27 cellular contexts compared by ENCODE assay signal in the genomic region with DNA sequence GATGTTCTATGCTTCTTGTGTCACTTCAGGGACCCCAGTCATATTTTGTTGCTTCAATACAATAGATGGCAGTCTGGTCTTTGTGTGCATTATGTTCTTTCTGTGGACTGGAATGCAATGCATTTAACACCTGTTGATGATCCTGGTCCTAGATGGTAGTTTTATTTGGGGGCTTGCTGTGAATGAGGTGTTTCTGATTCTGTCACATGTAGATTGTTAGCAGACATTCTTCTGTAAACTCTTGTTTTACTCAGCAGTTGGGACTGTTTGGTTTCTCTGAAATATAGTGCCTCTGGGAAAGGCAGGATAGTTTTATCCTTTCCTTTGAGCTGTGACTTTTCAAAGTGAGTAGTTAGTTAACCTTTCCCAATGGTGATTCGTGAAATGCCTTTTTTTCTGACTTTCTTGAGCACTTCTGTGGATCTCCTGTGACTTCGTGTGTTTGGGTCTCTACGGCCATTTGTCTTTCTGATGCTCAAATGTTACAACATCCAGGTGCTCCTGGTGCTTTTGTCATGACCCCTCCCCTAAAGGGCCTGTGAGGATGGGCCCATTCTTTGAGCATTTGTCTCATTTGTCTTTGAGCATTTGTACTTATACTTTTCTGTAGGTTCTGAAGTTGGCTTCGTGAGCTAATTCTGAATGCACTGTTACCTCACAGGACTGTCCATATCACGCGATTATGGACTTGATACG.
"Had no signal": no experiment of that assay in that cellular context is flagged by ENCODE, and none has a peak within 500 bp of the region (broad histone marks: within the 10 kb centered on the region; RNA-seq: fewer than 3 reads in every experiment).

No MANE protein-coding gene starts in this region.

- DNase-seq: activated CD4-positive, alpha-beta memory T cell treated with anti-CD3 and anti-CD28 coated beads, Interleukin-2, amount 10 ng/mL, durations not matched to agents 7 days and 5 days; activated CD4-positive, alpha-beta T cell treated with anti-CD3 and anti-CD28 coated beads, Interleukin-2, amount 10 ng/mL, durations not matched to agents 7 days and 5 days; activated CD8-positive, alpha-beta memory T cell treated with anti-CD3 and anti-CD28 coated beads, Interleukin-2, amount 50 U/mL, for 48 hours; activated T-cell treated with anti-CD3 and anti-CD28 coated beads, Interleukin-2, amount 50 U/mL, for 24 hours; adrenal gland; aorta; body of pancreas; colonic mucosa; gastrocnemius medialis; glutamatergic neuron; islet precursor cell; left colon; mammary epithelial cell; naive B cell; occipital lobe; psoas muscle; stimulated activated CD4-positive, alpha-beta T cell treated with anti-CD3 and anti-CD28 coated beads, Interleukin-15, amount 100 ng/mL, for 24 hours; stimulated activated CD4-positive, alpha-beta T cell treated with anti-CD3 and anti-CD28 coated beads, Interleukin-2, amount 100 ng/mL, for 24 hours; stimulated activated naive CD4-positive, alpha-beta T cell; T-helper 1 cell had no signal

- H3K9ac ChIP-seq: parathyroid adenoma had no signal

- H3K36me3 ChIP-seq: adrenal gland, gastrocnemius medialis, vagina had no signal

- ATAC-seq: activated CD4-positive, CD25-positive, alpha-beta regulatory T cell treated with anti-CD3 and anti-CD28 coated beads, Interleukin-2, amount 50 U/mL, for 24 hours; body of pancreas; gastrocnemius medialis; left colon; psoas muscle had no signal

- H3K9me3 ChIP-seq: adrenal gland, body of pancreas, colonic mucosa, gastrocnemius medialis, psoas muscle, vagina had no signal

- H3K4me3 Mint-ChIP-seq: activated CD4-positive, alpha-beta memory T cell treated with anti-CD3 and anti-CD28 coated beads, Interleukin-2, amount 10 ng/mL, durations not matched to agents 7 days and 5 days; activated CD4-positive, alpha-beta T cell treated with anti-CD3 and anti-CD28 coated beads, Interleukin-2, amount 10 ng/mL, durations not matched to agents 7 days and 5 days; activated naive CD4-positive, alpha-beta T cell treated with anti-CD3 and anti-CD28 coated beads, Interleukin-2, amount 50 U/mL, for 24 hours; activated T-cell treated with anti-CD3 and anti-CD28 coated beads, Interleukin-2, amount 50 U/mL, for 24 hours; mesothelial cell of epicardium; naive B cell; neural crest cell; type B pancreatic cell had no signal

- H3K27me3 Mint-ChIP-seq: activated CD4-positive, alpha-beta memory T cell treated with anti-CD3 and anti-CD28 coated beads, Interleukin-2, amount 10 ng/mL, durations not matched to agents 7 days and 5 days; activated CD4-positive, alpha-beta T cell treated with anti-CD3 and anti-CD28 coated beads, Interleukin-2, amount 10 ng/mL, durations not matched to agents 7 days and 5 days; activated naive CD4-positive, alpha-beta T cell treated with anti-CD3 and anti-CD28 coated beads, Interleukin-2, amount 50 U/mL, for 24 hours; activated T-cell treated with anti-CD3 and anti-CD28 coated beads, Interleukin-2, amount 50 U/mL, for 24 hours; naive B cell; type B pancreatic cell had no signal

- H3K27me3 ChIP-seq: adrenal gland, body of pancreas, colonic mucosa, gastrocnemius medialis, vagina had no signal

- H3K27ac ChIP-seq: adrenal gland, body of pancreas, colonic mucosa, gastrocnemius medialis, parathyroid adenoma, psoas muscle, vagina had no signal

- H3K27ac Mint-ChIP-seq: activated CD4-positive, alpha-beta memory T cell treated with anti-CD3 and anti-CD28 coated beads, Interleukin-2, amount 10 ng/mL, durations not matched to agents 7 days and 5 days; activated CD4-positive, alpha-beta T cell treated with anti-CD3 and anti-CD28 coated beads, Interleukin-2, amount 10 ng/mL, durations not matched to agents 7 days and 5 days; activated naive CD4-positive, alpha-beta T cell treated with anti-CD3 and anti-CD28 coated beads, Interleukin-2, amount 50 U/mL, for 24 hours; activated T-cell treated with anti-CD3 and anti-CD28 coated beads, Interleukin-2, amount 50 U/mL, for 24 hours; mesothelial cell of epicardium; type B pancreatic cell had no signal

- H3K4me1 ChIP-seq: adrenal gland, body of pancreas, colonic mucosa, gastrocnemius medialis, parathyroid adenoma, psoas muscle, vagina had no signal

- H3K9me3 Mint-ChIP-seq: activated CD4-positive, alpha-beta memory T cell treated with anti-CD3 and anti-CD28 coated beads, Interleukin-2, amount 10 ng/mL, durations not matched to agents 7 days and 5 days; activated naive CD4-positive, alpha-beta T cell treated with anti-CD3 and anti-CD28 coated beads, Interleukin-2, amount 50 U/mL, for 24 hours; activated T-cell treated with anti-CD3 and anti-CD28 coated beads, Interleukin-2, amount 50 U/mL, for 24 hours; type B pancreatic cell had no signal

- H3K4me3 ChIP-seq: adrenal gland, body of pancreas, colonic mucosa, gastrocnemius medialis, psoas muscle, vagina had no signal
